Comparison of ENCODE assay signal across 5 cellular contexts in the genomic region with DNA sequence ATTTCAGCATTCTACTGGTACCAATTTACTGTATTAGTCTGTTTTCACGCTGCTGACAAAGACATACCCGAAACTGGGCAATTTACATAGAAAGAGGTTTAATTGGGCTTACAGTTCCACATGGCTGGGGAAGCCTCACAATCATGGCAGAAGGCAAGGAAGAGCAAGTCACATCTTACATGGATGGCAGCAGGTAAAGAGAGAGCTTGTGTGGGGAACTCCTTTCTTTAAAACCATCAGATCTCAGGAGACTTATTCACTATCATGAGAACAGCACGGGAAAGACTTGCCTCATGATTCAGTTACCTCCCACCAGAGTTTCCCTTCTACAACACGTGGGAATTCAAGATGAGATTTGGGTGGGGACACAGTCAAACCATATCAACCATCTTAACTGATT.
DNase-seq lines count a peak whose midpoint lies in the region; ATAC-seq, FAIRE-seq and TF ChIP-seq lines count a peak whose summit lies in the region.
"Not testable (repeated sequence)": the region's sequence is repeated elsewhere in the genome, so short reads cannot be mapped to it uniquely, and the experiment has no call there.

No MANE protein-coding gene starts in this region.

- H3K4me1 ChIP-seq in A549 = peaks cover 13% of the 10 kb centered on the region
- H3K4me1 ChIP-seq in HEK293 (ENCODE audit: control insufficient read depth, insufficient read depth, low read length); K562 (replicated peaks in 1 of 2; ENCODE audit: control insufficient read depth in 2 of 2, insufficient read depth in 2 of 2, low read length in 2 of 2); HepG2 (ENCODE audit: insufficient read depth, low read length): not testable (repeated sequence)

- not testable (repeated sequence) for H3K4me3 Mint-ChIP-seq in stimulated activated effector memory CD8-positive, alpha-beta T cell treated with anti-CD3 and anti-CD28 coated beads, Interleukin-12 subunit alpha, Interleukin-12 subunit beta, amount 100 ng/mL, for 72 hours

- not testable (repeated sequence) for H3K9me1 ChIP-seq in K562 (ENCODE audit: control insufficient read depth, insufficient read depth, low read length)

- not testable (repeated sequence) for H3K36me3 Mint-ChIP-seq in stimulated activated effector memory CD8-positive, alpha-beta T cell treated with anti-CD3 and anti-CD28 coated beads, Interleukin-12 subunit alpha, Interleukin-12 subunit beta, amount 100 ng/mL, for 72 hours

- CTCF ChIA-PET in A549 (lab: Yijun Ruan, JAX) = interaction anchor here (1.5 kb wide), 1 partner anchor 28 kb away, joined by 4 read pairs; no protein-coding TSS in a partner anchor
- CTCF ChIA-PET in HEK293 (lab: Yijun Ruan, JAX); K562 (lab: Yijun Ruan, JAX; ENCODE audit: low intra/inter-chr PET ratio); HepG2 (lab: Yijun Ruan, JAX; ENCODE audit: low intra/inter-chr PET ratio, low total read pairs): not testable (repeated sequence)

- not testable (repeated sequence) for H3K27ac ChIP-seq in A549; HEK293 (ENCODE audit: extremely low read depth, low read depth, low read length); K562 (ENCODE audit: extremely low read depth, low read depth, low read length); HepG2 (ENCODE audit: extremely low read length, insufficient read depth, low read length)

- not testable (repeated sequence) for H3K9me3 Mint-ChIP-seq in stimulated activated effector memory CD8-positive, alpha-beta T cell treated with anti-CD3 and anti-CD28 coated beads, Interleukin-12 subunit alpha, Interleukin-12 subunit beta, amount 100 ng/mL, for 72 hours

- not testable (repeated sequence) for H3K4me3 ChIP-seq in A549; HEK293 (ENCODE audit: low read depth, low read length); K562; HepG2 (replicated peaks in 1 of 3; ENCODE audit: insufficient read depth in 1 of 3, low read depth in 2 of 3, low read length in 3 of 3)

- not testable (repeated sequence) for TF ChIP-seq CTCF in A549 (IDR thresholded peaks at IDR 0.05); HEK293 (tag by site-specific recombination; IDR thresholded peaks at IDR 0.05); K562 (IDR thresholded peaks at IDR 0.05 in 2 of 3, conservative IDR thresholded peaks at IDR 0.05 in 1 of 3; ENCODE audit: insufficient read depth in 2 of 3, low read depth in 1 of 3, low read length in 3 of 3); HepG2 (CRISPR knock-in tag; IDR thresholded peaks at IDR 0.05)

- FAIRE-seq in A549 (lab: Jason Lieb, UNC); K562 (lab: Jason Lieb, UNC); HepG2 (lab: Jason Lieb, UNC): not testable (repeated sequence)

- ATAC-seq in A549; K562; HepG2; stimulated activated effector memory CD8-positive, alpha-beta T cell treated with anti-CD3 and anti-CD28 coated beads, Interleukin-12 subunit alpha, Interleukin-12 subunit beta, amount 100 ng/mL, for 72 hours: not testable (repeated sequence)

- in situ Hi-C loops in K562 (cut with MboI); HepG2 (cut with HindIII; ENCODE audit: extremely low pct_ligation_motif_present, low pct_unique_long_range_greater_than_20kb): not testable (repeated sequence)

- DNase-seq in A549 (ENCODE audit: low read depth in 1 of 2, low spot score in 1 of 2); K562 (ENCODE audit: extremely low read depth in 1 of 4, low spot score in 3 of 4); HepG2 (ENCODE audit: low spot score); stimulated activated effector memory CD8-positive, alpha-beta T cell treated with anti-CD3 and anti-CD28 coated beads, Interleukin-12 subunit alpha, Interleukin-12 subunit beta, amount 100 ng/mL, for 72 hours (ENCODE audit: low spot score in 2 of 2): not testable (repeated sequence)

- intact Hi-C loops in K562 (cut with micrococcal nuclease); HepG2 (cut with micrococcal nuclease; ENCODE audit: unreplicated experiment): not testable (repeated sequence)

- H3K27me3 ChIP-seq in K562 (ENCODE audit: control insufficient read depth in 2 of 2, insufficient read depth in 2 of 2, low read length in 2 of 2); HepG2 (ENCODE audit: control insufficient read depth in 1 of 2, insufficient read depth in 2 of 2, low read length in 2 of 2): not testable (repeated sequence)

- not testable (repeated sequence) for BruUV-seq in K562 (replicated peaks; lab: Mats Ljungman, UMichigan); HepG2 (replicated peaks; lab: Mats Ljungman, UMichigan)

- not testable (repeated sequence) for H3K4me2 ChIP-seq in A549; K562 (ENCODE audit: insufficient read depth, low read length); HepG2 (ENCODE audit: low read depth, low read length)

- H3K9me3 ChIP-seq in A549; HEK293 (ENCODE audit: control insufficient read depth, insufficient read depth, low read depth, low read length); K562 (replicated peaks; ENCODE audit: control insufficient read depth, insufficient read depth, low read depth, low read length); HepG2 (ENCODE audit: low read length): not testable (repeated sequence)

- not testable (repeated sequence) for TF ChIP-seq EP300 in A549 (IDR thresholded peaks at IDR 0.05); K562 (IDR thresholded peaks at IDR 0.05; ENCODE audit: low read length); HepG2 (IDR thresholded peaks at IDR 0.05; ENCODE audit: low read depth in 2 of 2, low read length in 2 of 2); HepG2 (CRISPR knock-in tag; IDR thresholded peaks at IDR 0.05; ENCODE audit: borderline replicate concordance)

- not testable (repeated sequence) for H2AFZ ChIP-seq in K562 (ENCODE audit: low read depth, low read length); HepG2 (ENCODE audit: low read length)

- WGBS in A549 (ENCODE audit: missing lambda C conversion rate) = 88% methylated on average over 4 of the region's 4 CpGs
- 73% methylated on average over 4 of the region's 4 CpGs for WGBS in K562 (ENCODE audit: insufficient coverage, low coverage, missing lambda C conversion rate)
- 95% methylated on average over 4 of the region's 4 CpGs for WGBS in HepG2 (ENCODE audit: low lambda C conversion rate)

- not testable (repeated sequence) for TF ChIP-seq POLR2A in A549 (IDR thresholded peaks at IDR 0.05; ENCODE audit: low read length); K562 (conservative IDR thresholded peaks at IDR 0.05); HepG2 (IDR thresholded peaks at IDR 0.05; ENCODE audit: insufficient read depth in 1 of 2, low read depth in 2 of 2, low read length in 2 of 2)

- not testable (repeated sequence) for H3K4me1 Mint-ChIP-seq in stimulated activated effector memory CD8-positive, alpha-beta T cell treated with anti-CD3 and anti-CD28 coated beads, Interleukin-12 subunit alpha, Interleukin-12 subunit beta, amount 100 ng/mL, for 72 hours

- H4K20me1 ChIP-seq in K562 (replicated peaks; ENCODE audit: control insufficient read depth, insufficient read depth, low read length); HepG2 (ENCODE audit: insufficient read depth, low read length): not testable (repeated sequence)

- POLR2A ChIA-PET in A549 (lab: Yijun Ruan, JAX); HEK293 (lab: Yijun Ruan, JAX); K562 (lab: Yijun Ruan, JAX); HepG2 (lab: Yijun Ruan, JAX): not testable (repeated sequence)

- not testable (repeated sequence) for H3K79me2 ChIP-seq in K562 (ENCODE audit: control insufficient read depth, insufficient read depth, low read length); HepG2 (ENCODE audit: insufficient read depth, low read length)

- H3K36me3 ChIP-seq in HEK293 (ENCODE audit: control insufficient read depth in 2 of 2, insufficient read depth in 1 of 2, low read length in 2 of 2); K562 (ENCODE audit: control insufficient read depth, insufficient read depth, low read length); HepG2 (replicated peaks in 1 of 2; ENCODE audit: control insufficient read depth in 1 of 2, insufficient read depth in 2 of 2, low read length in 2 of 2): not testable (repeated sequence)

- not testable (repeated sequence) for H3K9ac ChIP-seq in K562 (ENCODE audit: insufficient read depth in 1 of 2, low read depth in 2 of 2, low read length in 2 of 2); HepG2 (ENCODE audit: insufficient read depth, low read depth, low read length)

- H3K27ac Mint-ChIP-seq in stimulated activated effector memory CD8-positive, alpha-beta T cell treated with anti-CD3 and anti-CD28 coated beads, Interleukin-12 subunit alpha, Interleukin-12 subunit beta, amount 100 ng/mL, for 72 hours = peak overlapping the region; percentile 3

- TF ChIP-seq RAD21 in A549 (conservative IDR thresholded peaks at IDR 0.05 in 1 of 2, IDR thresholded peaks at IDR 0.05 in 1 of 2); K562 (CRISPR knock-in tag; conservative IDR thresholded peaks at IDR 0.05 in 1 of 2, IDR thresholded peaks at IDR 0.05 in 1 of 2); HepG2 (CRISPR knock-in tag; IDR thresholded peaks at IDR 0.05): not testable (repeated sequence)

TF ChIP-seq in A549, 52 proteins besides CTCF, POLR2A, EP300 and RAD21:
- TF ChIP-seq EHMT2 (IDR thresholded peaks at IDR 0.05; ENCODE audit: low read depth) = 0 out of 2 replicates have a peak, but pooled peaks have one; percentile 3
TF ChIP-seq in A549: peak in this region for 1; not testable (repeated sequence) for 51.

TF ChIP-seq in HEK293, 187 proteins besides CTCF, POLR2A, EP300 and RAD21:
- peak; percentile 51 for TF ChIP-seq SETDB1 (IDR thresholded peaks at IDR 0.05; ENCODE audit: insufficient read length, low read length)

TF ChIP-seq in K562, 482 proteins besides CTCF, POLR2A, EP300 and RAD21 (continues in another document):
- TF ChIP-seq ZNF766 (CRISPR knock-in tag; conservative IDR thresholded peaks at IDR 0.05) = peak; percentile 48; the same call in 1 of the 2 replicates

TF ChIP-seq in HepG2, 621 proteins besides CTCF, POLR2A, EP300 and RAD21:
- peak; percentile 79; the same call in 1 of the 2 replicates for TF ChIP-seq ZNF431 (CRISPR knock-in tag; IDR thresholded peaks at IDR 0.05; ENCODE audit: borderline replicate concordance, low read depth)
